In genomic region chr15:41620536-41621199, GRCh38 we compare ENCODE assay signal across 8 cellular contexts. TPM values are rescaled to one million over a fixed set of nuclear protein-coding genes. Genes with fewer than 3 reads are reported as not detected.
DNase-seq lines count a peak whose midpoint lies in the region; ATAC-seq, FAIRE-seq and TF ChIP-seq lines count a peak whose summit lies in the region.

No MANE protein-coding gene starts in this region.

- H3K36me3 Mint-ChIP-seq in astrocyte (ENCODE audit: low read depth, unreplicated experiment), result no peaks in the 10 kb centered on the region

- FAIRE-seq in astrocyte (lab: Jason Lieb, UNC), result no peak
- FAIRE-seq in frontal cortex (lab: Jason Lieb, UNC), result no peak

- peaks cover 23% of the 10 kb centered on the region for H3K27me3 ChIP-seq in BLaER1
- peaks cover 8% of the 10 kb centered on the region; the same call in 1 of the 2 replicates for H3K27me3 ChIP-seq in HUES6 (ENCODE audit: control insufficient read depth, insufficient read depth, low read length)
- H3K27me3 ChIP-seq in astrocyte (ENCODE audit: insufficient read depth, low read length), result no peaks in the 10 kb centered on the region
- no peaks in the 10 kb centered on the region for H3K27me3 ChIP-seq in liver (ENCODE audit: control insufficient read depth in 4 of 4, insufficient read depth in 4 of 4, low read length in 3 of 4)
- H3K27me3 ChIP-seq in thyroid gland, result no peaks in the 10 kb centered on the region

- no peak for TF ChIP-seq RAD21 in liver (IDR thresholded peaks at IDR 0.05)

- no peaks in the 10 kb centered on the region for H3K4me1 Mint-ChIP-seq in astrocyte (ENCODE audit: low read depth, unreplicated experiment)

- H3K27ac ChIP-seq in BLaER1 (no peak overlapping the region), HUES6 (ENCODE audit: low read depth, low read length) (no peak overlapping the region), astrocyte (ENCODE audit: low read depth, low read length) (no peak overlapping the region), liver (ENCODE audit: low read depth in 1 of 2, low read length in 2 of 2) (peak overlapping the region; percentile 79 to 85), thyroid gland (peak overlapping the region; percentile 47 to 64 (median 59))

- H4K20me1 ChIP-seq in BLaER1, result no peaks in the 10 kb centered on the region
- H4K20me1 ChIP-seq in astrocyte (ENCODE audit: insufficient read depth, low read length), result no peaks in the 10 kb centered on the region

- H3K4me1 ChIP-seq in BLaER1 (no peaks in the 10 kb centered on the region), HUES6 (ENCODE audit: control insufficient read depth, insufficient read depth, low read length) (peaks cover 8% of the 10 kb centered on the region; the same call in 1 of the 2 replicates), astrocyte (ENCODE audit: insufficient read depth, low read length) (peaks cover 7% of the 10 kb centered on the region), liver (ENCODE audit: control insufficient read depth in 4 of 4, insufficient read depth in 4 of 4, low read length in 3 of 4) (peaks cover 0 to 9% (median 1%) of the 10 kb centered on the region in 4 donors), thyroid gland (peaks cover 6 to 10% of the 10 kb centered on the region in 2 donors)

- H3K36me3 ChIP-seq in BLaER1 (no peaks in the 10 kb centered on the region), HUES6 (ENCODE audit: control insufficient read depth, insufficient read depth, low read length) (no peaks in the 10 kb centered on the region), astrocyte (ENCODE audit: insufficient read depth, low read length) (no peaks in the 10 kb centered on the region), liver (ENCODE audit: control insufficient read depth in 4 of 4, insufficient read depth in 3 of 4, low read depth in 1 of 4, low read length in 3 of 4) (no peaks in the 10 kb centered on the region), thyroid gland (no peaks in the 10 kb centered on the region)

- TF ChIP-seq CTCF in astrocyte (IDR thresholded peaks at IDR 0.05; ENCODE audit: insufficient read depth, low read depth, low read length) (no peak), liver (IDR thresholded peaks at IDR 0.05; ENCODE audit: low read depth, low read length, missing input control) (no peak), thyroid gland (IDR thresholded peaks at IDR 0.05) (no peak)

- H3K4me3 ChIP-seq in BLaER1 (peak overlapping the region; percentile 59), HUES6 (ENCODE audit: low read depth, low read length) (peak overlapping the region; percentile 54), astrocyte (ENCODE audit: insufficient read depth, low read depth, low read length) (peak overlapping the region; percentile 63), liver (ENCODE audit: low read depth in 1 of 3, low read length in 3 of 3) (peak overlapping the region; percentile 52 to 80 (median 80)), thyroid gland (replicated peaks in 1 of 3) (peak overlapping the region; percentile 35 to 74 (median 60))

- H3K79me2 ChIP-seq in astrocyte (ENCODE audit: insufficient read depth, low read length), result no peaks in the 10 kb centered on the region

- peak overlapping the region; percentile 99 for H2AFZ ChIP-seq in astrocyte (ENCODE audit: low read depth, low read length)

- H3K27ac Mint-ChIP-seq in astrocyte (ENCODE audit: unreplicated experiment), result peak overlapping the region; percentile 53

- 27% methylated on average over 18 of the region's 18 CpGs for WGBS in liver
- WGBS in thyroid gland, 2 donors, result 25 to 29% methylated on average over 18 of the region's 18 CpGs

- H3K9ac ChIP-seq in BLaER1, result no peak overlapping the region
- H3K9ac ChIP-seq in HUES6 (ENCODE audit: low read length), result peak overlapping the region; percentile 69
- peak overlapping the region; percentile 76 for H3K9ac ChIP-seq in astrocyte (ENCODE audit: low read length)
- peak overlapping the region in 1 of 2 donors; percentile 33 for H3K9ac ChIP-seq in liver (ENCODE audit: low read depth in 1 of 2, low read length in 2 of 2)

- H3K4me2 ChIP-seq in BLaER1, result peak overlapping the region; percentile 78
- H3K4me2 ChIP-seq in astrocyte (ENCODE audit: low read length), result peak overlapping the region; percentile 89

- H3K4me3 Mint-ChIP-seq in astrocyte (ENCODE audit: unreplicated experiment), result peak overlapping the region; percentile 85

- DNase-seq in astrocyte (ENCODE audit: low read depth), result no peak
- no peak for DNase-seq in thyroid gland
- DNase-seq in frontal cortex (ENCODE audit: low spot score in 2 of 2), result no peak

- ATAC-seq in HG02610 (IDR thresholded peaks at IDR 0.05; ENCODE audit: unreplicated experiment), result no peak
- ATAC-seq in HG03025 (IDR thresholded peaks at IDR 0.05; ENCODE audit: low FRiP score, unreplicated experiment), result no peak

- H3K27me3 Mint-ChIP-seq in astrocyte (ENCODE audit: low read depth, unreplicated experiment), result no peaks in the 10 kb centered on the region

- no peak for TF ChIP-seq POLR2A in thyroid gland (IDR thresholded peaks at IDR 0.05)

- intact Hi-C loops in thyroid gland (cut with DNase I), result no loop called here

- peaks cover 26% of the 10 kb centered on the region for H3K9me3 ChIP-seq in BLaER1
- H3K9me3 ChIP-seq in HUES6 (ENCODE audit: control insufficient read depth, insufficient read depth, low read depth, low read length), result peaks cover 10% of the 10 kb centered on the region
- peaks cover 4% of the 10 kb centered on the region for H3K9me3 ChIP-seq in astrocyte (ENCODE audit: insufficient read depth, low read depth, low read length)
- peaks cover 0 to 3% (median under 1%) of the 10 kb centered on the region in 4 donors for H3K9me3 ChIP-seq in liver (ENCODE audit: control insufficient read depth in 4 of 4, low read length in 3 of 4)
- H3K9me3 ChIP-seq in thyroid gland, result no peaks in the 10 kb centered on the region

- peaks cover 16% of the 10 kb centered on the region for H3K9me3 Mint-ChIP-seq in astrocyte (ENCODE audit: unreplicated experiment)

TF ChIP-seq in liver, 16 proteins besides CTCF, POLR2A, EP300 and RAD21:
- TF ChIP-seq SP1 (IDR thresholded peaks at IDR 0.05) (no peak), YY1 (IDR thresholded peaks at IDR 0.05) (peak; percentile 7)

RNA-seq across cellular contexts. Expression of gene MGA, which starts 39.5 kb away (rescaled TPM):
- total RNA-seq in astrocyte, result 28.4 and 32.6 TPM in 2 replicates
- total RNA-seq in liver, result 10 to 100 TPM; 17.3 to 33.5 TPM
- polyA plus RNA-seq in liver, result 1 to 10 TPM; 2.1 to 9.1 TPM
- 100 to 1,000 TPM in 1 of 4 donors, 10 to 100 TPM in 3; 53.1 to 107 (median 67.6) TPM for total RNA-seq in thyroid gland
- 81.9 TPM for total RNA-seq in frontal cortex

Comparison
In these comparisons a context has a peak if more than half of its experiments do, and no peak if none do; other contexts are left out.
1. H3K27ac ChIP-seq: peak in liver (2 of 2) and thyroid gland (3 of 3); none in BLaER1 (single experiment), HUES6 (single experiment) and astrocyte (single experiment).
2. Peak in every context shown above with its lines, with median percentiles within 50 percentile points of each other: H3K4me3 ChIP-seq.